2 cellular contexts compared by ENCODE assay signal in genomic region chr6:135170849-135171248, GRCh38.
TF ChIP-seq lines count a peak whose summit lies in the region.

No MANE protein-coding gene starts in this region.

TF ChIP-seq in GM23338, 12 proteins besides CTCF, POLR2A, EP300 and RAD21 (continued from another document):
- TF ChIP-seq EZH2phosphoT487 (IDR thresholded peaks at IDR 0.05; ENCODE audit: unreplicated experiment): no peak
- no peak for TF ChIP-seq POLR2AphosphoS5 (IDR thresholded peaks at IDR 0.05; ENCODE audit: low read depth)
- TF ChIP-seq STAT1 (IDR thresholded peaks at IDR 0.05; ENCODE audit: unreplicated experiment): no peak
- no peak for TF ChIP-seq REST (IDR thresholded peaks at IDR 0.05; ENCODE audit: unreplicated experiment)
- TF ChIP-seq ZNF331 (CRISPR knock-in tag; IDR thresholded peaks at IDR 0.05; ENCODE audit: low read depth): no peak
- TF ChIP-seq ZNF462 (CRISPR knock-in tag; IDR thresholded peaks at IDR 0.05): no peak
- TF ChIP-seq ETS1 (IDR thresholded peaks at IDR 0.05): no peak
- no peak for TF ChIP-seq ZNF114 (CRISPR knock-in tag; IDR thresholded peaks at IDR 0.05)
- no peak for TF ChIP-seq NANOG (IDR thresholded peaks at IDR 0.05; ENCODE audit: borderline replicate concordance)

TF ChIP-seq in WTC11, 78 proteins besides CTCF, POLR2A, EP300 and RAD21 (continued from another document):
- TF ChIP-seq ZSCAN18 (CRISPR knock-in tag; IDR thresholded peaks at IDR 0.05) (no peak), SMAD3 (CRISPR knock-in tag; IDR thresholded peaks at IDR 0.05; ENCODE audit: borderline replicate concordance) (no peak), GRHL2 (CRISPR knock-in tag; IDR thresholded peaks at IDR 0.05; ENCODE audit: insufficient replicate concordance, severe bottlenecking) (no peak), MXD4 (CRISPR knock-in tag; IDR thresholded peaks at IDR 0.05; ENCODE audit: borderline replicate concordance) (no peak), E2F4 (CRISPR knock-in tag; IDR thresholded peaks at IDR 0.05; ENCODE audit: borderline replicate concordance, low read depth) (no peak), SOX15 (CRISPR knock-in tag; IDR thresholded peaks at IDR 0.05) (no peak), PRRX2 (CRISPR knock-in tag; IDR thresholded peaks at IDR 0.05) (no peak), ZNF219 (CRISPR knock-in tag; IDR thresholded peaks at IDR 0.05; ENCODE audit: borderline replicate concordance) (no peak), PREB (CRISPR knock-in tag; IDR thresholded peaks at IDR 0.05; ENCODE audit: borderline replicate concordance) (no peak)
